In the genomic region with DNA sequence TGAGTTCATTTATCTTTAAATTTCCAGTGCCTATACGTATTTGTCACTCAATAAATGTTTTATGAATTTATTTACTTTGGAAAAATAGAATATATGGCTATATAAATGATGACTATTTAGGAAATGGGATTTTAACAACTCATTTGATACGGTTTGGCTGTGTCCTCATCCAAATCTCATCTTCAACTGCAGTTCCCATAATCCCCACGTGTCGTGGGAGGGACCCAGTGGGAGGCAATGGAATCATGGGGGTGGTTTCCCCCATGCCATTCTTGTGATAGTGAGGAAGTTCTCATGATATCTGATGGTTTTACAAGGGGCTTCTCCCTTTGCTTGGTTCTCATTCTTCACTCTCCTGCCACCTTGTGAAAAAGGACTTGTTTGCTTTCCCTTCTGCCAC, we compare ENCODE assay signal across 1 cellular context.
TF ChIP-seq lines count a peak whose summit lies in the region.

No MANE protein-coding gene starts in this region.

TF ChIP-seq in H1, 55 proteins besides CTCF, POLR2A, EP300 and RAD21 (continued from another document):
- TF ChIP-seq, protein P1, sequence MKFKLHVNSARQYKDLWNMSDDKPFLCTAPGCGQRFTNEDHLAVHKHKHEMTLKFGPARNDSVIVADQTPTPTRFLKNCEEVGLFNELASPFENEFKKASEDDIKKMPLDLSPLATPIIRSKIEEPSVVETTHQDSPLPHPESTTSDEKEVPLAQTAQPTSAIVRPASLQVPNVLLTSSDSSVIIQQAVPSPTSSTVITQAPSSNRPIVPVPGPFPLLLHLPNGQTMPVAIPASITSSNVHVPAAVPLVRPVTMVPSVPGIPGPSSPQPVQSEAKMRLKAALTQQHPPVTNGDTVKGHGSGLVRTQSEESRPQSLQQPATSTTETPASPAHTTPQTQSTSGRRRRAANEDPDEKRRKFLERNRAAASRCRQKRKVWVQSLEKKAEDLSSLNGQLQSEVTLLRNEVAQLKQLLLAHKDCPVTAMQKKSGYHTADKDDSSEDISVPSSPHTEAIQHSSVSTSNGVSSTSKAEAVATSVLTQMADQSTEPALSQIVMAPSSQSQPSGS (IDR thresholded peaks at IDR 0.05; ENCODE audit: low read length), result no peak
- no peak for TF ChIP-seq FOSL1 (IDR thresholded peaks at IDR 0.05; ENCODE audit: insufficient read depth, low read depth, low read length)
- no peak for TF ChIP-seq SIX5 (IDR thresholded peaks at IDR 0.05; ENCODE audit: low read depth, low read length)
- TF ChIP-seq, protein P2, sequence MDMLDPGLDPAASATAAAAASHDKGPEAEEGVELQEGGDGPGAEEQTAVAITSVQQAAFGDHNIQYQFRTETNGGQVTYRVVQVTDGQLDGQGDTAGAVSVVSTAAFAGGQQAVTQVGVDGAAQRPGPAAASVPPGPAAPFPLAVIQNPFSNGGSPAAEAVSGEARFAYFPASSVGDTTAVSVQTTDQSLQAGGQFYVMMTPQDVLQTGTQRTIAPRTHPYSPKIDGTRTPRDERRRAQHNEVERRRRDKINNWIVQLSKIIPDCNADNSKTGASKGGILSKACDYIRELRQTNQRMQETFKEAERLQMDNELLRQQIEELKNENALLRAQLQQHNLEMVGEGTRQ (IDR thresholded peaks at IDR 0.05; ENCODE audit: low read length), result no peak
- TF ChIP-seq, protein P3, sequence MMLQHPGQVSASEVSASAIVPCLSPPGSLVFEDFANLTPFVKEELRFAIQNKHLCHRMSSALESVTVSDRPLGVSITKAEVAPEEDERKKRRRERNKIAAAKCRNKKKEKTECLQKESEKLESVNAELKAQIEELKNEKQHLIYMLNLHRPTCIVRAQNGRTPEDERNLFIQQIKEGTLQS (IDR thresholded peaks at IDR 0.05; ENCODE audit: insufficient read depth, low read depth, low read length), result no peak
- TF ChIP-seq POU5F1 (IDR thresholded peaks at IDR 0.05; ENCODE audit: low read depth, low read length), result no peak
- TF ChIP-seq SIN3A (conservative IDR thresholded peaks at IDR 0.05 in 1 of 2, IDR thresholded peaks at IDR 0.05 in 1 of 2; ENCODE audit: low read depth in 1 of 2, low read length in 2 of 2), result no peak
- no peak for TF ChIP-seq EZH2 (IDR thresholded peaks at IDR 0.05; ENCODE audit: low read depth, low read length, severe bottlenecking)
TF ChIP-seq in H1: peak in this region for 0.
